In the genomic region with DNA sequence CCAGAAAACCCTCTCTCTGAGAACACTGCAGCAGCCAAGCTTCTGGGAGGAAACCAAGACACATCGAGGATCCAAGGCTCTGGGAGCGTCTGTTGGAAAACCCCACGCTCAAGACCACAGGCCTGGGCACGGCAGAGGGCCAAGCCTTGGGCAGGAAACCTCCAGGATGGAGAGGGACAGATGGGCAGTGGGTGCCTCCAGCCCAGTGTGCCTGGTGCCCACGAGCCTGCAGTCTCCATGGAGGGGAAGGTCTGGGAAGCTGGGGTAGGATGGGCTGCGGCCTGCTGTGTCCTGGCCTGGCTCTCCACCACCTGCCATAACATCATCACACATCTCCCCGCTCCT, we compare ENCODE assay signal across 9 cellular contexts.
DNase-seq lines count a peak whose midpoint lies in the region; ATAC-seq, FAIRE-seq and TF ChIP-seq lines count a peak whose summit lies in the region.
"Had no signal": no experiment of that assay in that cellular context is flagged by ENCODE, and none has a peak within 500 bp of the region (broad histone marks: within the 10 kb centered on the region; RNA-seq: fewer than 3 reads in every experiment).

No MANE protein-coding gene starts in this region.

- peak overlapping the region; percentile 83 for H3K27ac ChIP-seq in lower lobe of right lung
- peak overlapping the region; percentile 98 for H3K27ac ChIP-seq in substantia nigra (ENCODE audit: low read depth, low read length, poor library complexity, severe bottlenecking)
- peak overlapping the region in 2 of 4 donors; percentile 53 to 67 for H3K27ac ChIP-seq in body of pancreas

- no peaks in the 10 kb centered on the region for H3K9me3 Mint-ChIP-seq in activated CD4-positive, alpha-beta T cell treated with anti-CD3 and anti-CD28 coated beads, Interleukin-2, amount 10 ng/mL, durations not matched to agents 7 days and 5 days
- H3K9me3 Mint-ChIP-seq in activated naive CD8-positive, alpha-beta T cell (ENCODE audit: low read depth): no peaks in the 10 kb centered on the region
- H3K9me3 Mint-ChIP-seq: H9 had no signal

- H3K4me1 ChIP-seq in lower lobe of right lung: peaks cover 98% of the 10 kb centered on the region
- H3K4me1 ChIP-seq in body of pancreas: peaks cover 21% of the 10 kb centered on the region

- H3K4me3 ChIP-seq in lower lobe of right lung: no peak overlapping the region
- no peak overlapping the region for H3K4me3 ChIP-seq in body of pancreas

- peak overlapping the region; percentile 71 for H3K4me3 Mint-ChIP-seq in activated CD4-positive, alpha-beta T cell treated with anti-CD3 and anti-CD28 coated beads, Interleukin-2, amount 10 ng/mL, durations not matched to agents 7 days and 5 days
- peak overlapping the region; percentile 65 for H3K4me3 Mint-ChIP-seq in activated naive CD8-positive, alpha-beta T cell
- H3K4me3 Mint-ChIP-seq: H9 had no signal

- H3K27me3 ChIP-seq in lower lobe of right lung (ENCODE audit: low read depth) (no peaks in the 10 kb centered on the region), body of pancreas (no peaks in the 10 kb centered on the region)

- peak in 1 of 2 donors; percentile 2 for ATAC-seq in lower lobe of right lung
- ATAC-seq in body of pancreas: no peak

- TF ChIP-seq POLR2A in body of pancreas (IDR thresholded peaks at IDR 0.05): no peak

- no peaks in the 10 kb centered on the region for H3K36me3 ChIP-seq in lower lobe of right lung
- H3K36me3 ChIP-seq in body of pancreas (replicated peaks in 1 of 2; ENCODE audit: insufficient read depth in 1 of 2, low read depth in 2 of 2): no peaks in the 10 kb centered on the region

- H3K9me3 ChIP-seq in lower lobe of right lung (no peaks in the 10 kb centered on the region), body of pancreas (no peaks in the 10 kb centered on the region)

- H3K27me3 Mint-ChIP-seq in activated CD4-positive, alpha-beta T cell treated with anti-CD3 and anti-CD28 coated beads, Interleukin-2, amount 10 ng/mL, durations not matched to agents 7 days and 5 days: no peaks in the 10 kb centered on the region
- H3K27me3 Mint-ChIP-seq in activated naive CD8-positive, alpha-beta T cell: no peaks in the 10 kb centered on the region

- peak overlapping the region; percentile 98 for H3K27ac Mint-ChIP-seq in activated CD4-positive, alpha-beta T cell treated with anti-CD3 and anti-CD28 coated beads, Interleukin-2, amount 10 ng/mL, durations not matched to agents 7 days and 5 days
- H3K27ac Mint-ChIP-seq in activated naive CD8-positive, alpha-beta T cell: peak overlapping the region; percentile 86

- no peak for FAIRE-seq in GM19239 (lab: Jason Lieb, UNC)

- intact Hi-C loops in lower lobe of right lung (cut with DNase I): no loop called here
- intact Hi-C loops in body of pancreas (cut with DNase I): no loop called here

- H3K4me1 Mint-ChIP-seq in activated CD4-positive, alpha-beta T cell treated with anti-CD3 and anti-CD28 coated beads, Interleukin-2, amount 10 ng/mL, durations not matched to agents 7 days and 5 days: peaks cover 77% of the 10 kb centered on the region
- peaks cover 79% of the 10 kb centered on the region for H3K4me1 Mint-ChIP-seq in activated naive CD8-positive, alpha-beta T cell (ENCODE audit: low read depth)

- WGBS in body of pancreas, 2 donors: 78 to 94% methylated on average over 2 to 6 of the region's 7 CpGs

- CTCF ChIA-PET in activated CD4-positive, alpha-beta T cell treated with anti-CD3 and anti-CD28 coated beads, Interleukin-2, amount 10 ng/mL, durations not matched to agents 7 days and 5 days (lab: Charles Lee): interaction anchor here (0.9 to 3.5 kb wide), 14 partner anchors 9 to 101 kb away, joined by 3 to 21 read pairs (median 4); no protein-coding TSS in a partner anchor

- no peak for DNase-seq in activated CD4-positive, alpha-beta T cell treated with anti-CD3 and anti-CD28 coated beads, Interleukin-2, amount 10 ng/mL, durations not matched to agents 7 days and 5 days
- DNase-seq in activated CD4-positive, alpha-beta T cell treated with anti-CD3 and anti-CD28 coated beads, Interleukin-2, amount 50 U/mL, for 4 hours: no peak
- no peak for DNase-seq in lower lobe of right lung
- DNase-seq in substantia nigra (lab: John Stamatoyannopoulos, UW): no peak
- DNase-seq in kidney glomerular epithelial cell (lab: John Stamatoyannopoulos, UW): no peak
- DNase-seq in body of pancreas: no peak
- DNase-seq in GM19239 (ENCODE audit: insufficient read length, low spot score): no peak
- DNase-seq: H9 had no signal

- POLR2A ChIA-PET in activated CD4-positive, alpha-beta T cell treated with anti-CD3 and anti-CD28 coated beads, Interleukin-2, amount 10 ng/mL, durations not matched to agents 7 days and 5 days (lab: Charles Lee): no interaction called here

- peaks cover 30% of the 10 kb centered on the region for H3K36me3 Mint-ChIP-seq in activated CD4-positive, alpha-beta T cell treated with anti-CD3 and anti-CD28 coated beads, Interleukin-2, amount 10 ng/mL, durations not matched to agents 7 days and 5 days (ENCODE audit: low read depth)
- no peaks in the 10 kb centered on the region for H3K36me3 Mint-ChIP-seq in activated naive CD8-positive, alpha-beta T cell

- TF ChIP-seq CTCF in lower lobe of right lung (IDR thresholded peaks at IDR 0.05) (no peak), body of pancreas (IDR thresholded peaks at IDR 0.05) (no peak)
